In the genomic region with DNA sequence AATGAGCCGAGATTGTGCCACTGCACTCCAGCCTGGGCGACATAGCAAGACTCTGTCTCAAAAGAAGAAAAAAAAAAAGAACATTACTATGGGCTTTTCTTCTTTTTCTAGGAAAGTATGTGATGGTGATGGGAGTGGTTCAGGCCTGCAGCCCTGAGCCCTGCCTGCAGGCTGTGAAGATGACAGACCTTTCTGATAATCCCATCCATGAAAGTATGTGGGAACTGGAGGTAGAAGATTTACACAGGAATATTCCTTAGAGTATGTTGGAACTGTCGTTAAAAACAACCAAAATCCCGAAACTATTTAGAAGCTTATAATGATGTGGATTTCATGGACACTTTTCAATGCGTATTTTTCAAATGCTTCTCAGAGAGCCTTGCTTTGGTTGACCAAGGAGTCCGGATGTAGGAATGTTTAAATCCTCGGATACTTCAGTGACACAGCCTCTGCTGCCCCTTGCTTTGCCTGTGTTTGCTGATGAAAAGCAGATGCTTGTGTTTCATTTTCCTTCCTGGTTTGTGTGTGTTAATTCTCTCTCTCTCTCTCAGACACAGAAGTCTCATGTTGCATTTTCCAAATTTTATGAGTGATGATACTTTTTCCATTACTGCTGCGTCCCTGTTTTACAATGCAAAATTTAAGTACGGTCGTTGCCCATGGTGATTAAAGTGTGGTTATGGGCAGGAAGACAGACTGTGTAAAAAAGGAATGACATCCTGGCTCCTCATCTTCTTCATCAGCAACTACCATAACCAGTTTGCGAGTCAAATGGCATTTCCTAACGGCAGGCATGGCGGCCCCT, we compare ENCODE assay signal across 12 cellular contexts. TPM values are rescaled to one million over a fixed set of nuclear protein-coding genes. Genes with fewer than 3 reads are reported as not detected.
DNase-seq lines count a peak whose midpoint lies in the region; ATAC-seq and TF ChIP-seq lines count a peak whose summit lies in the region.
"Had no signal": no experiment of that assay in that cellular context is flagged by ENCODE, and none has a peak within 500 bp of the region (broad histone marks: within the 10 kb centered on the region; RNA-seq: fewer than 3 reads in every experiment).

No MANE protein-coding gene starts in this region.

- peaks cover 52% of the 10 kb centered on the region for H3K4me1 ChIP-seq in SJSA1 (replicated peaks)

- peak overlapping the region; percentile 52 to 98 (median 94) for H3K27ac Mint-ChIP-seq in CD14-positive monocyte
- no peak overlapping the region for H3K27ac Mint-ChIP-seq in activated T-cell treated with anti-CD3 and anti-CD28 coated beads, Interleukin-2, amount 50 U/mL, for 24 hours

- intact Hi-C loops in CD14-positive monocyte (cut with micrococcal nuclease), result loop anchor here in 1 of 2 donors (10.0 kb wide), 1 partner anchor 386 kb away; no protein-coding TSS in a partner anchor

- peaks cover 4 to 15% (median 4%) of the 10 kb centered on the region in 3 donors for H3K27me3 Mint-ChIP-seq in CD14-positive monocyte (ENCODE audit: low read depth in 3 of 3)
- H3K27me3 Mint-ChIP-seq in activated T-cell treated with anti-CD3 and anti-CD28 coated beads, Interleukin-2, amount 50 U/mL, for 24 hours, result no peaks in the 10 kb centered on the region

- H3K4me3 Mint-ChIP-seq in CD14-positive monocyte, result peak overlapping the region in 1 of 2 donors; percentile 37
- no peak overlapping the region for H3K4me3 Mint-ChIP-seq in activated T-cell treated with anti-CD3 and anti-CD28 coated beads, Interleukin-2, amount 50 U/mL, for 24 hours

- H3K4me1 Mint-ChIP-seq in CD14-positive monocyte, result peaks cover 64% of the 10 kb centered on the region
- peaks cover 64% of the 10 kb centered on the region for H3K4me1 Mint-ChIP-seq in activated T-cell treated with anti-CD3 and anti-CD28 coated beads, Interleukin-2, amount 50 U/mL, for 24 hours (ENCODE audit: low read depth)

- H3K9me3 Mint-ChIP-seq in CD14-positive monocyte, result peaks cover 0 to 2% (median 0%) of the 10 kb centered on the region in 7 donors
- no peaks in the 10 kb centered on the region for H3K9me3 Mint-ChIP-seq in activated T-cell treated with anti-CD3 and anti-CD28 coated beads, Interleukin-2, amount 50 U/mL, for 24 hours

- TF ChIP-seq CTCF in CD14-positive monocyte (IDR thresholded peaks at IDR 0.05) (no peak), fibroblast of the aortic adventitia (IDR thresholded peaks at IDR 0.05; ENCODE audit: insufficient read depth, low read length) (no peak)

- DNase-seq in CD14-positive monocyte (ENCODE audit: low spot score) (no peak), SJSA1 (ENCODE audit: low read depth in 1 of 2, low spot score in 2 of 2) (peak in 1 of 2 experiments; percentile 74), fibroblast of the aortic adventitia (ENCODE audit: low read depth) (peak; percentile 86), C1 segment of cervical spinal cord (lab: John Stamatoyannopoulos, UW) (no peak), cerebellar cortex (ENCODE audit: low spot score) (no peak)
- DNase-seq in activated T-cell treated with anti-CD3 and anti-CD28 coated beads, Interleukin-2, amount 50 U/mL, for 24 hours, result no peak
- DNase-seq: brain microvascular endothelial cell, foreskin keratinocyte, NCI-H1436, T-helper 9 cell had no signal

- ATAC-seq in GM18858 (IDR thresholded peaks at IDR 0.05; ENCODE audit: unreplicated experiment), result no peak
- ATAC-seq: foreskin keratinocyte had no signal

- H3K36me3 ChIP-seq in SJSA1, result peaks cover 19% of the 10 kb centered on the region
- H3K36me3 ChIP-seq: brain microvascular endothelial cell had no signal

- peaks cover 16 to 17% of the 10 kb centered on the region in 2 donors for H3K36me3 Mint-ChIP-seq in CD14-positive monocyte
- peaks cover 50% of the 10 kb centered on the region for H3K36me3 Mint-ChIP-seq in activated T-cell treated with anti-CD3 and anti-CD28 coated beads, Interleukin-2, amount 50 U/mL, for 24 hours (ENCODE audit: low read depth)

- H3K27ac ChIP-seq in SJSA1 (peak overlapping the region; percentile 66), skin epidermis (peak overlapping the region in 17 of 21 experiments; percentile 42 to 87 (median 73))
- H3K27ac ChIP-seq: brain microvascular endothelial cell had no signal

- no peaks in the 10 kb centered on the region for H3K27me3 ChIP-seq in SJSA1 (replicated peaks)
- H3K27me3 ChIP-seq: brain microvascular endothelial cell, foreskin keratinocyte had no signal

- H3K4me3 ChIP-seq in SJSA1 (no peak overlapping the region), fibroblast of the aortic adventitia (ENCODE audit: low read depth, low read length) (peak overlapping the region; percentile 25), skin epidermis (no peak overlapping the region)

- no peaks in the 10 kb centered on the region for H3K9me3 ChIP-seq in SJSA1 (replicated peaks)

RNA-seq across cellular contexts. Expression of a gene that starts 5.5 kb away (rescaled TPM):
- polyA plus RNA-seq in CD14-positive monocyte, result under 1 TPM; 0.23 to 0.24 TPM
- 29.1 and 36.8 TPM in 2 replicates for total RNA-seq in SJSA1 (2014; rRNA removed; shearing (Covaris generic))
- 3.0 and 24.4 TPM in 2 replicates for total RNA-seq in fibroblast of the aortic adventitia (ENCODE audit: low replicate concordance)
